In genomic region chr16:58198022-58198683, GRCh38 we compare ENCODE assay signal across 8 cellular contexts. TPM values are rescaled to one million over a fixed set of nuclear protein-coding genes. Genes with fewer than 3 reads are reported as not detected.
A peak's percentile ranks its signal among the peaks of the same experiment; 100 is the strongest.
DNase-seq lines count a peak whose midpoint lies in the region; ATAC-seq, FAIRE-seq and TF ChIP-seq lines count a peak whose summit lies in the region.

Gene CSNK2A2, minus strand, starts transcription at chr16:58198106. Its CDS starts 370 bp downstream, at chr16:58197736.

- no peaks in the 10 kb centered on the region for H3F3A ChIP-seq in Loucy (ENCODE audit: low read depth)

- 3 to 12% (median 5%) methylated on average over 16 to 50 of the region's 52 CpGs for WGBS in adipose tissue, 3 donors
- WGBS in heart left ventricle, 4 donors: 3 to 9% (median 6%) methylated on average over 18 to 52 of the region's 52 CpGs
- WGBS in upper lobe of left lung, 2 donors: 4 to 7% methylated on average over 18 to 28 of the region's 52 CpGs

- H3K9me2 ChIP-seq in Loucy (replicated peaks; ENCODE audit: low read depth, low read length): no peaks in the 10 kb centered on the region

- H4K20me1 ChIP-seq in Loucy (ENCODE audit: insufficient read depth, low read length, poor library complexity, severe bottlenecking): peaks cover 36% of the 10 kb centered on the region

- H3K27me3 ChIP-seq in Loucy (ENCODE audit: insufficient read depth, low read length, poor library complexity, severe bottlenecking) (no peaks in the 10 kb centered on the region), heart left ventricle (no peaks in the 10 kb centered on the region), upper lobe of left lung (no peaks in the 10 kb centered on the region)

- TF ChIP-seq CTCF in Loucy (conservative IDR thresholded peaks at IDR 0.05; ENCODE audit: low read length): no peak
- peak in 10 of 12 donors; percentile 15 to 66 (median 47) for TF ChIP-seq CTCF in heart left ventricle (IDR thresholded peaks at IDR 0.05)
- TF ChIP-seq CTCF in progenitor cell of endocrine pancreas (IDR thresholded peaks at IDR 0.05; ENCODE audit: unreplicated experiment): peak; percentile 53
- peak; percentile 56 to 80 (median 70) for TF ChIP-seq CTCF in upper lobe of left lung (IDR thresholded peaks at IDR 0.05)

- intact Hi-C loops in heart left ventricle (cut with DNase I): loop anchor here in 4 of 10 donors (5.0 to 10.0 kb wide), 5 partner anchors 71 to 287 kb away; partner anchors contain the start of genes MMP15 (in 3 of the 4) and CFAP20 (in 1 of the 4)

- TF ChIP-seq EP300 in upper lobe of left lung (IDR thresholded peaks at IDR 0.05): no peak

- peak within 1 kb of the TSS; percentile 99 for H2AFZ ChIP-seq in Loucy (ENCODE audit: low read length)

- peaks cover 44% of the 10 kb centered on the region for H3K79me2 ChIP-seq in Loucy (ENCODE audit: insufficient read depth, low read length)

- CTCF ChIA-PET in T-cell (lab: Charles Lee): interaction anchor here (0.7 to 0.9 kb wide), 4 partner anchors 8 to 70 kb away, joined by 3 read pairs; partner anchors contain the start of gene CFAP20 (in 1 of the 2)

- H3K36me3 Mint-ChIP-seq in T-cell (peaks cover 23% of the 10 kb centered on the region), progenitor cell of endocrine pancreas (ENCODE audit: insufficient read depth) (peaks cover 7% of the 10 kb centered on the region)

- TF ChIP-seq POLR2A in H54 (IDR thresholded peaks at IDR 0.05; ENCODE audit: low read depth, low read length): no peak
- TF ChIP-seq POLR2A in heart left ventricle (IDR thresholded peaks at IDR 0.05): no peak
- peak in 1 of 4 donors; percentile 38 for TF ChIP-seq POLR2A in upper lobe of left lung (IDR thresholded peaks at IDR 0.05)

- H3K4me1 ChIP-seq in Loucy (ENCODE audit: insufficient read depth, low read length, poor library complexity, severe bottlenecking): peaks cover 38% of the 10 kb centered on the region
- peaks cover 0 to 35% (median 16%) of the 10 kb centered on the region in 12 donors for H3K4me1 ChIP-seq in heart left ventricle
- peaks cover 15 to 27% (median 19%) of the 10 kb centered on the region in 4 donors for H3K4me1 ChIP-seq in upper lobe of left lung

- FAIRE-seq in H54 (lab: Jason Lieb, UNC): no peak

- peak within 1 kb of the TSS; percentile 83 for H3K9ac ChIP-seq in Loucy (ENCODE audit: low read depth, low read length, poor library complexity, severe bottlenecking)

- H3K4me3 ChIP-seq in Loucy (ENCODE audit: low read length, poor library complexity, severe bottlenecking) (peak within 1 kb of the TSS; percentile 78), heart left ventricle (peak within 1 kb of the TSS; percentile 65 to 94 (median 88)), upper lobe of left lung (peak within 1 kb of the TSS; percentile 86 to 95 (median 90))

- H3K4me3 Mint-ChIP-seq in T-cell (peak within 1 kb of the TSS; percentile 80 to 89 (median 84)), progenitor cell of endocrine pancreas (ENCODE audit: low read depth) (peak within 1 kb of the TSS; percentile 93)

- POLR2A ChIA-PET in T-cell (lab: Charles Lee): interaction anchor here (0.5 to 1.0 kb wide), 2 partner anchors 26 to 381 kb away, joined by 3 to 8 read pairs; no protein-coding TSS in a partner anchor

- H3K27ac Mint-ChIP-seq in T-cell (peak within 1 kb of the TSS; percentile 78 to 79), progenitor cell of endocrine pancreas (peak within 1 kb of the TSS; percentile 91)

- peak within 1 kb of the TSS; percentile 93 for H3K4me2 ChIP-seq in Loucy (ENCODE audit: low read depth, low read length, poor library complexity, severe bottlenecking)

- H3K27ac ChIP-seq in adipose tissue (ENCODE audit: low read depth, low read length) (no peak within 1 kb of the TSS), heart left ventricle (peak within 1 kb of the TSS in 8 of 12 donors; percentile 31 to 76 (median 50)), upper lobe of left lung (peak within 1 kb of the TSS; percentile 4 to 80 (median 58))

- DNase-seq in GF-D8 (lab: John Stamatoyannopoulos, UW) (peak; percentile 35), H54 (ENCODE audit: insufficient read length, low spot score) (peak; percentile 88), T-cell (peak; percentile 33 to 76 (median 58)), heart left ventricle (peak; percentile 76 to 87 (median 81)), progenitor cell of endocrine pancreas (ENCODE audit: low spot score, unreplicated experiment) (peak; percentile 61), upper lobe of left lung (peak; percentile 72 to 94)

- H3K4me1 Mint-ChIP-seq in T-cell: peaks cover 44 to 47% (median 47%) of the 10 kb centered on the region in 3 donors
- H3K4me1 Mint-ChIP-seq in progenitor cell of endocrine pancreas (ENCODE audit: low read depth): peaks cover 10% of the 10 kb centered on the region

- ATAC-seq in T-cell (replicated peaks in 1 of 4): peak; percentile 96 to 99 (median 98)
- peak; percentile 40 to 96 (median 90) for ATAC-seq in heart left ventricle
- ATAC-seq in upper lobe of left lung (ENCODE audit: low FRiP score in 2 of 2): peak; percentile 90 to 97

- H3K27me3 Mint-ChIP-seq in T-cell: peaks cover 6 to 16% of the 10 kb centered on the region in 2 donors
- peaks cover 28% of the 10 kb centered on the region for H3K27me3 Mint-ChIP-seq in progenitor cell of endocrine pancreas

- H3K9me3 Mint-ChIP-seq in T-cell: no peaks in the 10 kb centered on the region
- no peaks in the 10 kb centered on the region for H3K9me3 Mint-ChIP-seq in progenitor cell of endocrine pancreas (ENCODE audit: low read depth)

- H3K36me3 ChIP-seq in Loucy (ENCODE audit: insufficient read depth, low read length): peaks cover 5% of the 10 kb centered on the region; the same call in 1 of the 2 replicates
- peaks cover 0 to 34% (median 31%) of the 10 kb centered on the region in 9 donors for H3K36me3 ChIP-seq in heart left ventricle
- H3K36me3 ChIP-seq in upper lobe of left lung: peaks cover 4 to 32% (median 9%) of the 10 kb centered on the region in 4 donors

- H3K9me3 ChIP-seq in Loucy (ENCODE audit: insufficient read depth, low read depth, low read length): no peaks in the 10 kb centered on the region
- H3K9me3 ChIP-seq in heart left ventricle: no peaks in the 10 kb centered on the region
- H3K9me3 ChIP-seq in upper lobe of left lung: no peaks in the 10 kb centered on the region

RNA-seq across cellular contexts. Expression of gene CSNK2A2, which starts in this region (rescaled TPM):
- total RNA-seq in T-cell (10 to 100 TPM; 51.9 to 62.4 (median 55.0) TPM), heart left ventricle (10 to 100 TPM; 25.6 to 48.4 (median 40.0) TPM), progenitor cell of endocrine pancreas (99.9 and 101 TPM in 2 replicates), upper lobe of left lung (10 to 100 TPM; 34.7 to 73.9 (median 46.1) TPM)
- polyA plus RNA-seq in adipose tissue (10 to 100 TPM; 27.3 to 31.5 (median 28.6) TPM), heart left ventricle (10 to 100 TPM; 20.9 to 30.3 TPM)

Comparison
In these comparisons a context has a peak if more than half of its experiments do, and no peak if none do; other contexts are left out.
1. DNase-seq: peak in every context shown above with its lines; median percentile 88 in H54; 83 in upper lobe of left lung; 81 in heart left ventricle; 61 in progenitor cell of endocrine pancreas; 58 in T-cell; 35 in GF-D8.